Comparison of ENCODE assay signal across 22 cellular contexts in genomic region chr16:9362050-9362449, GRCh38.
"Had no signal": no experiment of that assay in that cellular context is flagged by ENCODE, and none has a peak within 500 bp of the region (broad histone marks: within the 10 kb centered on the region; RNA-seq: fewer than 3 reads in every experiment).

No MANE protein-coding gene starts in this region.

- H3K4me2 ChIP-seq: PC-9 had no signal

- H3K4me1 ChIP-seq: SJCRH30 had no signal

- H3K36me3 ChIP-seq: Peyer's patch, SJCRH30 had no signal

- H3K9me3 ChIP-seq: Peyer's patch, SJCRH30 had no signal

- H3K27ac ChIP-seq: HL-60, PC-9, Peyer's patch, SJCRH30 had no signal

- H2AFZ ChIP-seq: PC-9 had no signal

- H3K4me3 ChIP-seq: PC-9, Peyer's patch, SJCRH30 had no signal

- FAIRE-seq: HTR-8/SVneo had no signal

- DNase-seq: KBM-7, NCI-H1092, NCI-H1105 treated with DMSO at 0.1 percent for 48 hours, NCI-H1417 treated with DMSO at 0.1 percent for 48 hours, NCI-H146, NCI-H1694 treated with DMSO at 0.1 percent for 48 hours, NCI-H1930, NCI-H2081, NCI-H2107, NCI-H2227 treated with DMSO at 0.1 percent for 48 hours, NCI-H524, NCI-H526 treated with DMSO at 0.1 percent for 48 hours, NCI-H748 treated with DMSO at 0.1 percent for 48 hours, OCI-M1, PC-9, Peyer's patch, SHP77 treated with DMSO at 0.1 percent for 48 hours, SJCRH30 had no signal

- ATAC-seq: Right ventricle myocardium inferior, SK-N-SH treated with all-trans-retinoic acid at 6 μM for 48 hours had no signal

- H3K27me3 ChIP-seq: Peyer's patch, SJCRH30 had no signal
